ENCODE assay signal across 18 cellular contexts in the genomic region with DNA sequence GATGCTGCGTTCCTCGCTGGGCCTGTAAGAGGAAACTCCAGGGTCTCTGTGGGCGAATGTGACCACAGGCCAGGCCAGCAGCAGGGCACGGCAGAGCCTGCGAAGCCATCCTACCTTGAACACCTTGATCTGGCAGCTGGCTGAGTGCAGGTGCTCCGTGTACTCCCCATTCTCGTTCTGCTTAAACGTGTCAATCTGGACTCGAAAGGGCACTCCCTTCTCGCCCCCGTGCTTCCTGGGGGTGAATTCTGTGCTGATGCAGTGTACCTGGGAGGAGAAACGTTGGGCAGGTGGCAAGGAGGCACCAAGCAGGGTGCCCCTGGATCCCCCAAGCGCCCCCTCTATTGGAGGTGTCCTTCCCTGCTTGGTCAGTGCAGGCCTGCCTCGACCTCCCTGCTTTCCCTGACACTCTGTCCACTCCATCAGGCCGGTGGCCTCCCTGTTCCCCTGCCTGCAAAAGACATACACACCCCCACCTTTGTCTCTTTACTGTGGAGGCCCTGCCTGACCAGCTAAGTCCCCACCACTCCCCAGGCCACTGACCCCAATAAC. TPM values are rescaled to one million over a fixed set of nuclear protein-coding genes. Genes with fewer than 3 reads are reported as not detected.
"Had no signal": no experiment of that assay in that cellular context is flagged by ENCODE, and none has a peak within 500 bp of the region (broad histone marks: within the 10 kb centered on the region; RNA-seq: fewer than 3 reads in every experiment).

No MANE protein-coding gene starts in this region.

- DNase-seq: effector memory CD4-positive, alpha-beta T cell; gastrocnemius medialis; heart right ventricle; left ventricle myocardium inferior; mesenchymal stem cell; midbrain; nephron progenitor cell; stimulated activated CD4-positive, alpha-beta T cell treated with anti-CD3 and anti-CD28 coated beads, Interleukin-4, amount 100 ng/mL, for 1 hour; stimulated activated CD8-positive, alpha-beta memory T cell treated with anti-CD3 and anti-CD28 coated beads, Interleukin-4, amount 100 ng/mL, for 48 hours had no signal

- H3K27ac Mint-ChIP-seq: nephron progenitor cell; stimulated activated effector memory CD8-positive, alpha-beta T cell treated with anti-CD3 and anti-CD28 coated beads, Interleukin-12 subunit alpha, Interleukin-12 subunit beta, amount 100 ng/mL, for 72 hours; stimulated activated naive CD8-positive, alpha-beta T cell treated with anti-CD3 and anti-CD28 coated beads, Interleukin-15, Interleukin-2, amounts not matched to agents 100 ng/mL and 50 ng/mL, for 24 hours had no signal

- H3K9me3 ChIP-seq: gastrocnemius medialis, heart right ventricle, left ventricle myocardium inferior, right atrium auricular region, tibial artery had no signal

- H3K4me3 Mint-ChIP-seq: nephron progenitor cell; stimulated activated effector memory CD8-positive, alpha-beta T cell treated with anti-CD3 and anti-CD28 coated beads, Interleukin-12 subunit alpha, Interleukin-12 subunit beta, amount 100 ng/mL, for 72 hours; stimulated activated naive CD8-positive, alpha-beta T cell treated with anti-CD3 and anti-CD28 coated beads, Interleukin-15, Interleukin-2, amounts not matched to agents 100 ng/mL and 50 ng/mL, for 24 hours had no signal

- H3K27ac ChIP-seq: gastrocnemius medialis, heart right ventricle, left ventricle myocardium inferior, right atrium auricular region, tibial artery had no signal

- H3K4me1 ChIP-seq: gastrocnemius medialis, heart right ventricle, left ventricle myocardium inferior, right atrium auricular region, tibial artery had no signal

- H3K4me1 Mint-ChIP-seq: stimulated activated effector memory CD8-positive, alpha-beta T cell treated with anti-CD3 and anti-CD28 coated beads, Interleukin-12 subunit alpha, Interleukin-12 subunit beta, amount 100 ng/mL, for 72 hours had no signal

- H3K36me3 ChIP-seq: gastrocnemius medialis, heart right ventricle, left ventricle myocardium inferior, right atrium auricular region had no signal

- ATAC-seq: esophagus mucosa; gastrocnemius medialis; heart right ventricle; stimulated activated effector memory CD8-positive, alpha-beta T cell treated with anti-CD3 and anti-CD28 coated beads, Interleukin-12 subunit alpha, Interleukin-12 subunit beta, amount 100 ng/mL, for 72 hours had no signal

- H3K36me3 Mint-ChIP-seq: stimulated activated effector memory CD8-positive, alpha-beta T cell treated with anti-CD3 and anti-CD28 coated beads, Interleukin-12 subunit alpha, Interleukin-12 subunit beta, amount 100 ng/mL, for 72 hours had no signal

- H3K27me3 ChIP-seq: gastrocnemius medialis, heart right ventricle, right atrium auricular region had no signal

- H3K4me3 ChIP-seq: gastrocnemius medialis, heart right ventricle, left ventricle myocardium inferior, lung, right atrium auricular region, smooth muscle cell, tibial artery had no signal

- H3K9me3 Mint-ChIP-seq: nephron progenitor cell; stimulated activated effector memory CD8-positive, alpha-beta T cell treated with anti-CD3 and anti-CD28 coated beads, Interleukin-12 subunit alpha, Interleukin-12 subunit beta, amount 100 ng/mL, for 72 hours; stimulated activated naive CD8-positive, alpha-beta T cell treated with anti-CD3 and anti-CD28 coated beads, Interleukin-15, Interleukin-2, amounts not matched to agents 100 ng/mL and 50 ng/mL, for 24 hours had no signal

RNA-seq across cellular contexts. Expression of a gene that starts 38.2 kb away (rescaled TPM):
- total RNA-seq: fibroblast of lung, osteocyte had no signal
